17 cellular contexts compared by ENCODE assay signal in genomic region chr14:62599616-62600385, GRCh38.
DNase-seq lines count a peak whose midpoint lies in the region; TF ChIP-seq lines count a peak whose summit lies in the region.
"Had no signal": no experiment of that assay in that cellular context is flagged by ENCODE, and none has a peak within 500 bp of the region (broad histone marks: within the 10 kb centered on the region; RNA-seq: fewer than 3 reads in every experiment).

No MANE protein-coding gene starts in this region.

- H3K36me3 ChIP-seq in A673 (ENCODE audit: insufficient read depth, low read length, poor library complexity, severe bottlenecking) (peaks cover 13% of the 10 kb centered on the region), SK-N-MC (ENCODE audit: insufficient read depth, low read length) (peaks cover 8% of the 10 kb centered on the region; the same call in 1 of the 2 replicates)
- H3K36me3 ChIP-seq: BE2C, BLaER1 had no signal

- CTCF ChIA-PET in A673 (lab: Charles Lee): no interaction called here

- peaks cover 8% of the 10 kb centered on the region for H3K4me1 ChIP-seq in A673 (ENCODE audit: insufficient read depth, low read length, poor library complexity, severe bottlenecking)
- H3K4me1 ChIP-seq: A549, BE2C, BLaER1 had no signal

- H3K27ac ChIP-seq in A673 (ENCODE audit: low read depth, low read length, poor library complexity, severe bottlenecking) (peak overlapping the region; percentile 95), SK-N-MC (peak overlapping the region; percentile 99)
- H3K27ac ChIP-seq: 22Rv1, A549, BLaER1 had no signal

- peak overlapping the region; percentile 58 for H3K9ac ChIP-seq in SK-N-MC (ENCODE audit: insufficient read length)
- H3K9ac ChIP-seq: BLaER1 had no signal

- no peaks in the 10 kb centered on the region for H3K27me3 ChIP-seq in A673 (replicated peaks; ENCODE audit: insufficient read depth, low read depth, low read length, poor library complexity)
- H3K27me3 ChIP-seq: BE2C, BLaER1 had no signal

- H3K4me3 ChIP-seq in A673 (ENCODE audit: low read depth, low read length, poor library complexity, severe bottlenecking): peak overlapping the region; percentile 42
- peak overlapping the region; percentile 51 for H3K4me3 ChIP-seq in SK-N-MC
- H3K4me3 ChIP-seq: A549, BLaER1 had no signal

- peaks cover 25% of the 10 kb centered on the region for H3K9me3 ChIP-seq in A673 (ENCODE audit: low read depth, low read length, poor library complexity, severe bottlenecking)
- peaks cover 15% of the 10 kb centered on the region; the same call in 1 of the 2 replicates for H3K9me3 ChIP-seq in SK-N-MC (ENCODE audit: low read depth, low read length)
- H3K9me3 ChIP-seq: BE2C had no signal

- TF ChIP-seq CTCF in A673 (conservative IDR thresholded peaks at IDR 0.05; ENCODE audit: low read depth, low read length): no peak

- intact Hi-C loops in A673 (cut with micrococcal nuclease; ENCODE audit: unreplicated experiment): loop anchor here (1.0 to 10.0 kb wide), 5 partner anchors 295 to 678 kb away; no protein-coding TSS in a partner anchor

- POLR2A ChIA-PET in A673 (lab: Charles Lee; ENCODE audit: low non-redundant PET): no interaction called here

- DNase-seq in NCI-H82 (lab: John Stamatoyannopoulos, UW): peak; percentile 60
- DNase-seq in NCI-H82 treated with DMSO at 0.1 percent for 48 hours (lab: John Stamatoyannopoulos, UW; ENCODE audit: unreplicated experiment): no peak
- DNase-seq in A673 (ENCODE audit: low spot score): peak; percentile 90
- DNase-seq in SK-N-MC (ENCODE audit: low read depth, low spot score): peak; percentile 90
- no peak for DNase-seq in DMS 273 (lab: John Stamatoyannopoulos, UW; ENCODE audit: unreplicated experiment)
- DNase-seq: ACHN; BE2C; C1 segment of cervical spinal cord; CD4-positive, alpha-beta memory T cell; CD4-positive, CD25-positive, alpha-beta regulatory T cell; CD8-positive, alpha-beta memory T cell; COR-L47; DMS79 treated with DMSO at 0.1 percent for 48 hours; GF-D8 had no signal

- no TSS peak for BruUV-seq in A673 (replicated peaks; lab: Mats Ljungman, UMichigan)

Comparison
In these comparisons a context has a peak if more than half of its experiments do, and no peak if none do; other contexts are left out.
1. DNase-seq: peak in NCI-H82 (single experiment), A673 (single experiment) and SK-N-MC (single experiment); none in NCI-H82 treated with DMSO at 0.1 percent for 48 hours (single experiment) and DMS 273 (single experiment).